8 cellular contexts compared by ENCODE assay signal in the genomic region with DNA sequence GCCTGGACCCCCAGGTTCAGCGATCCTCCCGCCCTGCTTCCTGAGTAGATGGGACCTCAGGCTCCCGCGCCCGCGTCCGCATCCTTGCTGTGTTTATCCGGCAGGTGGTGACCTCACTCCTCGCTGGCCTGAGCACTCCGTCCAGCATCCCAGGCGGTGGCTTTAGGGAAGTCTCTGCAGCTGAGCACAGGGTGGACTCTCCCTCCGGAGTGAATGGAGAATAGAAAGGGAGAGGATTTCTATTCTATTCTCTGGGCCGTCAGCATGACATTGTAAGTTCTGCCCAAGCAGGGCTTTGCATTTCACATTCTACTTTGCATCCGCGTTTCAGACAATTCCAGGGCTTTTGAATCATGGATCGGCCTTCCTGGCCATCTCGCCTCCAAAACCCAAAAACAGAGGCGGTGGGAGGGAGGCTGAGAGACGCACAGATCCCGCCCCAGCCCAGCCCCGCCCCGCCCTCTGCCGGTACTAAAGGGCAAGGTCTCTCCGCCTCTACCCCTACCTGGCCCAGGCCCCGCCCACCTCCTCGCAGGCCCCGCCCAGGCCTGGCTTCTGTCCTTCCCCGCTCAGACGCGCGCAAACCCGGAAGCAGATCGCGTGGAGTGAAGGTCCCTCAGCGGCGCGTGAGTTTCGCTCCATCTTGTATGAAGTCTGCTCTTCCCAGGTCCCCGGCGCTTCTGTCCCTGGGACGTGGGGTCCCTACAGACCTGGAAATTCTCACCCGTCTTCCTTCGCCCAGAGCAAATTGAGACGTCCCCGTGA. TPM values are rescaled to one million over a fixed set of nuclear protein-coding genes. Genes with fewer than 3 reads are reported as not detected.
DNase-seq lines count a peak whose midpoint lies in the region; ATAC-seq, FAIRE-seq and TF ChIP-seq lines count a peak whose summit lies in the region.

A gene (plus strand): TSS at position 572 of the 765 bp plus-strand sequence. CDS start 6,577 bp downstream, outside the sequence.

- POLR2A ChIA-PET in OCI-LY7 (lab: Charles Lee): no interaction called here

- CTCF ChIA-PET in OCI-LY7 (lab: Charles Lee; ENCODE audit: unreplicated experiment): no interaction called here

- in situ Hi-C loops in Caki2 (cut with HindIII; ENCODE audit: low pct_unique_long_range_greater_than_20kb, low sequenced_read_pairs): no loop called here

- no peaks in the 10 kb centered on the region for H4K20me1 ChIP-seq in OCI-LY7 (ENCODE audit: insufficient read depth, low read length)

- intact Hi-C loops in OCI-LY7 (cut with micrococcal nuclease; ENCODE audit: unreplicated experiment): loop anchor here (5.0 kb wide), 1 partner anchor 168 kb away; no protein-coding TSS in a partner anchor
- intact Hi-C loops in esophagus muscularis mucosa (cut with DNase I): loop anchor here (2.0 to 5.0 kb wide), 2 partner anchors 29 to 168 kb away; a partner anchor contains a TSS

- TF ChIP-seq EP300 in esophagus muscularis mucosa (IDR thresholded peaks at IDR 0.05): no peak

- H3K4me3 ChIP-seq in OCI-LY7 (ENCODE audit: low read depth, low read length, poor library complexity, severe bottlenecking): peak within 1 kb of the TSS; percentile 95
- peak within 1 kb of the TSS; percentile 59 to 80 (median 76) for H3K4me3 ChIP-seq in esophagus muscularis mucosa

- peak within 1 kb of the TSS; percentile 36 for H3K27ac ChIP-seq in OCI-LY7 (ENCODE audit: low read depth, low read length, poor library complexity, severe bottlenecking)
- peak within 1 kb of the TSS; percentile 77 to 84 (median 81) for H3K27ac ChIP-seq in esophagus muscularis mucosa (replicated peaks in 1 of 4)

- TF ChIP-seq POLR2A in esophagus muscularis mucosa (IDR thresholded peaks at IDR 0.05; ENCODE audit: low read depth): no peak

- WGBS in esophagus muscularis mucosa: 0% methylated on average over 19 of the region's 45 CpGs

- BruUV-seq in OCI-LY7 (replicated peaks; lab: Mats Ljungman, UMichigan): no TSS peak

- H3K36me3 ChIP-seq in OCI-LY7 (ENCODE audit: insufficient read depth, low read length) (peaks cover 13% of the 10 kb centered on the region), esophagus muscularis mucosa (no peaks in the 10 kb centered on the region)

- peaks cover 6% of the 10 kb centered on the region; the same call in 1 of the 2 replicates for H3K79me2 ChIP-seq in OCI-LY7 (ENCODE audit: insufficient read depth, low read depth, low read length)

- peak; percentile 82 for ATAC-seq in GM21367 (IDR thresholded peaks at IDR 0.05; ENCODE audit: unreplicated experiment)

- no peaks in the 10 kb centered on the region for H3K9me2 ChIP-seq in OCI-LY7 (ENCODE audit: insufficient read depth, low read length)

- peak; percentile 23; the same call in 1 of the 2 replicates for TF ChIP-seq CTCF in OCI-LY7 (conservative IDR thresholded peaks at IDR 0.05; ENCODE audit: low read length)
- peak in 2 of 3 experiments; percentile 18 to 30 for TF ChIP-seq CTCF in esophagus muscularis mucosa (IDR thresholded peaks at IDR 0.05)

- DNase-seq in Caki2 (ENCODE audit: low read depth) (peak; percentile 73), HTR-8/SVneo (ENCODE audit: insufficient read length, low spot score) (peak; percentile 84), OCI-LY7 (ENCODE audit: low spot score) (peak; percentile 93), esophagus muscularis mucosa (ENCODE audit: extremely low spot score) (peak; percentile 97), myocyte (ENCODE audit: low read depth) (peak; percentile 76)
- peak; percentile 98 for DNase-seq in activated T-cell treated with anti-CD3 and anti-CD28 coated beads, Interleukin-2, amount 50 U/mL, for 1 hour
- peak; percentile 93 to 95 for DNase-seq in stimulated activated CD8-positive, alpha-beta memory T cell treated with anti-CD3 and anti-CD28 coated beads, Interleukin-7, amount 100 ng/mL, for 4 hours (ENCODE audit: low read depth in 2 of 2)

- peak within 1 kb of the TSS; percentile 81 for H3K4me2 ChIP-seq in OCI-LY7 (ENCODE audit: low read length)

- H2AFZ ChIP-seq in OCI-LY7 (ENCODE audit: low read length): peak within 1 kb of the TSS; percentile 94

- no peaks in the 10 kb centered on the region for H3K27me3 ChIP-seq in esophagus muscularis mucosa

- H3K9me3 ChIP-seq in OCI-LY7 (ENCODE audit: low read length) (no peaks in the 10 kb centered on the region), esophagus muscularis mucosa (no peaks in the 10 kb centered on the region)

- H3K4me1 ChIP-seq in OCI-LY7 (ENCODE audit: insufficient read depth, low read length, poor library complexity, severe bottlenecking) (peaks cover 13% of the 10 kb centered on the region), esophagus muscularis mucosa (peaks cover 7 to 20% (median 14%) of the 10 kb centered on the region in 4 donors)

- no peak for FAIRE-seq in HTR-8/SVneo (lab: Jason Lieb, UNC)

RNA-seq across cellular contexts. Expression of the gene that starts here (rescaled TPM):
- 3.0 and 3.7 TPM in 2 replicates for total RNA-seq in Caki2 (2014; rRNA removed; shearing (Covaris generic); ENCODE audit: low replicate concordance)
- total RNA-seq in OCI-LY7 (2014; rRNA removed; shearing (Covaris generic)): 20.2 and 21.0 TPM in 2 replicates
- total RNA-seq in OCI-LY7 (2022) (21.0 and 23.2 TPM in 2 replicates), esophagus muscularis mucosa (10 to 100 TPM in 3 of 4 donors, 1 to 10 TPM in 1; 9.6 to 14.5 (median 12.3) TPM), myocyte (3.4 and 5.2 TPM in 2 replicates)
- 2.6 TPM for polyA plus RNA-seq in myocyte (2012)

Comparison
In these comparisons a context has a peak if more than half of its experiments do, and no peak if none do; other contexts are left out.
1. Peak in every context shown above with its lines: DNase-seq, ATAC-seq, H3K4me3 ChIP-seq and H3K27ac ChIP-seq.